8 cellular contexts compared by ENCODE assay signal in the genomic region with DNA sequence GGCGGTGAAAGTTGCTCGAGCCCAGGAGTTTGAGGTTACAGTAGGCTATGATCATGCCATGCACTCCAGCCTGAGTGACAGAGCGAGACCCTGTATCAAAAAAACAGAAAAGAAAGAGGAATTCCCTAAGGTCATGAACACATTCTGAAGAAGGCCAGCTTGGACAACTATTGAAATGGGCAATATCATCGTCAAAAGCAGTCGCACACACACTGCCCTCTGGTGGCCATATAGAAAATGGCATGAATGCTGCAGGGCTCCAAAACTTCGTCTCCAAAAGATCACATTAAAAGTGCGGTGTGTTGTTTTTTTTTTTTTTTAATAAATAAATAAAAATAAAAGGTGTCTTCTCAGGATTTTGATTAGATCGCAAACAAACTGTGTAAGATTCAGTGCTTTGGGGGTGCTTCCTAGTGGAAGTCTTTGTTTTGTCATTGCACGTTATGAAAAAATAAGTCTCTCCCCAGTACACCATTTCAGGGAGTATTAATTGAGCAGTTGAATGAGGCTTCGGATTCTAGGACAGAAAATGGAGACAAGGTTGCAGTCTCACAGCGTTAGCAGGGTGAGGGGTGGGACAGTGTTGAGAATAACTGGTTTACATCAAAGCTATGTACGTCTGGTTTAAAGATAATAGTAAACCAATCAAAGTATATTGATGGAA.
DNase-seq lines count a peak whose midpoint lies in the region; ATAC-seq and TF ChIP-seq lines count a peak whose summit lies in the region.

No MANE protein-coding gene starts in this region.

- peak; percentile 48 for DNase-seq in SKM-1 (lab: John Stamatoyannopoulos, UW; ENCODE audit: unreplicated experiment)
- DNase-seq in SKM-1 treated with dmso at 0.1 percent for 144 hours (lab: John Stamatoyannopoulos, UW; ENCODE audit: unreplicated experiment) = no peak
- peak; percentile 55 for DNase-seq in HT-29 (ENCODE audit: low spot score)
- DNase-seq in astrocyte of the hippocampus (ENCODE audit: low read depth, low spot score) = peak; percentile 18
- peak; percentile 28 for DNase-seq in nephron progenitor cell
- DNase-seq in COR-L47 (lab: John Stamatoyannopoulos, UW) = no peak
- no peak for DNase-seq in activated T-cell treated with anti-CD3 and anti-CD28 coated beads, Interleukin-2, amount 50 U/mL, for 24 hours

- H3K27me3 Mint-ChIP-seq in nephron progenitor cell (ENCODE audit: low read depth, poor library complexity) = peaks cover 18% of the 10 kb centered on the region
- H3K27me3 Mint-ChIP-seq in activated T-cell treated with anti-CD3 and anti-CD28 coated beads, Interleukin-2, amount 50 U/mL, for 24 hours = peaks cover 28% of the 10 kb centered on the region

- peak; percentile 81 for TF ChIP-seq CTCF in nephron progenitor cell (IDR thresholded peaks at IDR 0.05)

- ATAC-seq in GM18520 (IDR thresholded peaks at IDR 0.05; ENCODE audit: unreplicated experiment) = no peak

- no peaks in the 10 kb centered on the region for H3K9me3 Mint-ChIP-seq in nephron progenitor cell
- H3K9me3 Mint-ChIP-seq in activated T-cell treated with anti-CD3 and anti-CD28 coated beads, Interleukin-2, amount 50 U/mL, for 24 hours = no peaks in the 10 kb centered on the region

- no peaks in the 10 kb centered on the region for H3K4me1 Mint-ChIP-seq in nephron progenitor cell
- H3K4me1 Mint-ChIP-seq in activated T-cell treated with anti-CD3 and anti-CD28 coated beads, Interleukin-2, amount 50 U/mL, for 24 hours (ENCODE audit: low read depth) = no peaks in the 10 kb centered on the region

- H3K4me3 Mint-ChIP-seq in nephron progenitor cell = no peak overlapping the region
- no peak overlapping the region for H3K4me3 Mint-ChIP-seq in activated T-cell treated with anti-CD3 and anti-CD28 coated beads, Interleukin-2, amount 50 U/mL, for 24 hours

- no peaks in the 10 kb centered on the region for H3K36me3 Mint-ChIP-seq in nephron progenitor cell (ENCODE audit: low read depth)
- H3K36me3 Mint-ChIP-seq in activated T-cell treated with anti-CD3 and anti-CD28 coated beads, Interleukin-2, amount 50 U/mL, for 24 hours (ENCODE audit: low read depth) = no peaks in the 10 kb centered on the region

- no peak overlapping the region for H3K27ac Mint-ChIP-seq in nephron progenitor cell
- H3K27ac Mint-ChIP-seq in activated T-cell treated with anti-CD3 and anti-CD28 coated beads, Interleukin-2, amount 50 U/mL, for 24 hours = no peak overlapping the region

Comparison
In these comparisons a context has a peak if more than half of its experiments do, and no peak if none do; other contexts are left out.
1. DNase-seq: peak in SKM-1 (single experiment), HT-29 (single experiment), astrocyte of the hippocampus (single experiment) and nephron progenitor cell (single experiment); none in SKM-1 treated with dmso at 0.1 percent for 144 hours (single experiment), COR-L47 (single experiment) and activated T-cell treated with anti-CD3 and anti-CD28 coated beads, Interleukin-2, amount 50 U/mL, for 24 hours (single experiment).